8 cellular contexts compared by ENCODE assay signal in genomic region chr7:80134105-80134535, GRCh38. TPM values are rescaled to one million over a fixed set of nuclear protein-coding genes. Genes with fewer than 3 reads are reported as not detected.
DNase-seq lines count a peak whose midpoint lies in the region; ATAC-seq and TF ChIP-seq lines count a peak whose summit lies in the region.

No MANE protein-coding gene starts in this region.

- H3K27ac Mint-ChIP-seq in T-helper 1 cell treated with Interleukin-12 subunit alpha and Interleukin-12 subunit beta and Interleukin-4 antibody, amounts not matched to agents 30 μg/mL and 1 μg/mL, for 36 hours, result no peak overlapping the region

- TF ChIP-seq RAD21 in liver (IDR thresholded peaks at IDR 0.05), result no peak

- 15% methylated on average over 12 of the region's 12 CpGs for WGBS in liver

- H3K27me3 ChIP-seq in brain microvascular endothelial cell (replicated peaks) (no peaks in the 10 kb centered on the region), liver (ENCODE audit: control insufficient read depth in 4 of 4, insufficient read depth in 4 of 4, low read length in 3 of 4) (no peaks in the 10 kb centered on the region), thoracic aorta (replicated peaks; ENCODE audit: insufficient read depth) (no peaks in the 10 kb centered on the region)

- ATAC-seq in thoracic aorta (ENCODE audit: insufficient number of reproducible peaks, low FRiP score, low read depth) (no peak), omental fat pad (ENCODE audit: low FRiP score) (no peak), GM18868 (IDR thresholded peaks at IDR 0.05; ENCODE audit: unreplicated experiment) (no peak)

- H3K9ac ChIP-seq in liver (ENCODE audit: low read depth in 1 of 2, low read length in 2 of 2), result peak overlapping the region; percentile 36 to 75

- H3K9me3 ChIP-seq in liver (ENCODE audit: control insufficient read depth in 4 of 4, low read length in 3 of 4) (no peaks in the 10 kb centered on the region), thoracic aorta (no peaks in the 10 kb centered on the region)

- in situ Hi-C loops in brain microvascular endothelial cell (cut with HindIII; ENCODE audit: low pct_ligation_motif_present, low sequenced_read_pairs), result no loop called here

- DNase-seq in T-helper 1 cell, result no peak
- no peak for DNase-seq in brain microvascular endothelial cell
- peak; percentile 36 for DNase-seq in thoracic aorta (ENCODE audit: low spot score)
- no peak for DNase-seq in omental fat pad (ENCODE audit: low spot score)
- no peak for DNase-seq in activated CD4-positive, alpha-beta T cell treated with anti-CD3 and anti-CD28 coated beads for 4 hours

- peaks cover 2% of the 10 kb centered on the region for H3K36me3 Mint-ChIP-seq in T-helper 1 cell treated with Interleukin-12 subunit alpha and Interleukin-12 subunit beta and Interleukin-4 antibody, amounts not matched to agents 30 μg/mL and 1 μg/mL, for 36 hours (ENCODE audit: low read depth)

- H3K4me3 Mint-ChIP-seq in T-helper 1 cell treated with Interleukin-12 subunit alpha and Interleukin-12 subunit beta and Interleukin-4 antibody, amounts not matched to agents 30 μg/mL and 1 μg/mL, for 36 hours, result peak overlapping the region; percentile 74

- H3K4me1 Mint-ChIP-seq in T-helper 1 cell treated with Interleukin-12 subunit alpha and Interleukin-12 subunit beta and Interleukin-4 antibody, amounts not matched to agents 30 μg/mL and 1 μg/mL, for 36 hours (ENCODE audit: low read depth), result peaks cover 15% of the 10 kb centered on the region

- H3K36me3 ChIP-seq in brain microvascular endothelial cell (replicated peaks), result no peaks in the 10 kb centered on the region
- no peaks in the 10 kb centered on the region for H3K36me3 ChIP-seq in liver (ENCODE audit: control insufficient read depth in 4 of 4, insufficient read depth in 3 of 4, low read depth in 1 of 4, low read length in 3 of 4)
- H3K36me3 ChIP-seq in thoracic aorta, result no peaks in the 10 kb centered on the region

- H3K27me3 Mint-ChIP-seq in T-helper 1 cell treated with Interleukin-12 subunit alpha and Interleukin-12 subunit beta and Interleukin-4 antibody, amounts not matched to agents 30 μg/mL and 1 μg/mL, for 36 hours (ENCODE audit: low read depth), result peaks cover 61% of the 10 kb centered on the region

- H3K4me3 ChIP-seq in brain microvascular endothelial cell (ENCODE audit: low read depth, low read length) (peak overlapping the region; percentile 74), liver (ENCODE audit: low read depth in 1 of 3, low read length in 3 of 3) (peak overlapping the region; percentile 44 to 93 (median 64)), thoracic aorta (peak overlapping the region; percentile 98)

- H3K4me1 ChIP-seq in liver (ENCODE audit: control insufficient read depth in 4 of 4, insufficient read depth in 4 of 4, low read length in 3 of 4) (peaks cover 6 to 29% (median 20%) of the 10 kb centered on the region in 4 donors), thoracic aorta (ENCODE audit: control insufficient read depth in 1 of 2, low read depth in 2 of 2) (peaks cover 7 to 21% of the 10 kb centered on the region in 2 donors)

- H3K27ac ChIP-seq in brain microvascular endothelial cell (peak overlapping the region; percentile 55), liver (ENCODE audit: low read depth in 1 of 2, low read length in 2 of 2) (peak overlapping the region; percentile 91 to 94), thoracic aorta (peak overlapping the region; percentile 70 to 88)

- TF ChIP-seq CTCF in brain microvascular endothelial cell (IDR thresholded peaks at IDR 0.05; ENCODE audit: low read depth, low read length, missing control alignments), result no peak
- no peak for TF ChIP-seq CTCF in liver (IDR thresholded peaks at IDR 0.05; ENCODE audit: low read depth, low read length, missing input control)
- TF ChIP-seq CTCF in thoracic aorta (IDR thresholded peaks at IDR 0.05), result no peak
- no peak for TF ChIP-seq CTCF in omental fat pad (IDR thresholded peaks at IDR 0.05)

- no peaks in the 10 kb centered on the region for H3K9me3 Mint-ChIP-seq in T-helper 1 cell treated with Interleukin-12 subunit alpha and Interleukin-12 subunit beta and Interleukin-4 antibody, amounts not matched to agents 30 μg/mL and 1 μg/mL, for 36 hours

TF ChIP-seq in liver, 16 proteins besides CTCF, POLR2A, EP300 and RAD21:
- TF ChIP-seq YY1 (IDR thresholded peaks at IDR 0.05) (peak; percentile 71), SP1 (IDR thresholded peaks at IDR 0.05) (peak; percentile 55), TAF1 (conservative IDR thresholded peaks at IDR 0.05) (peak; percentile 45), MAX (IDR thresholded peaks at IDR 0.05) (peak; percentile 9), RXRA (IDR thresholded peaks at IDR 0.05) (no peak), NR2F2 (IDR thresholded peaks at IDR 0.05) (peak; percentile 27)

RNA-seq across cellular contexts. Expression of gene GNAI1, which starts 0.5 kb away (rescaled TPM):
- 10 to 100 TPM; 19.2 to 22.5 TPM for total RNA-seq in liver
- 10 to 100 TPM in 1 of 2 donors, 1 to 10 TPM in 1; 8.9 to 38.7 TPM for polyA plus RNA-seq in liver
- 10 to 100 TPM; 11.1 to 30.9 TPM for total RNA-seq in thoracic aorta
- total RNA-seq in omental fat pad, result 100 to 1,000 TPM in 2 of 4 donors, 10 to 100 TPM in 2; 62.2 to 149 (median 92.6) TPM
